Comparison of ENCODE assay signal across 8 cellular contexts in genomic region chr14:73463411-73463810, GRCh38. TPM values are rescaled to one million over a fixed set of nuclear protein-coding genes. Genes with fewer than 3 reads are reported as not detected.
DNase-seq lines count a peak whose midpoint lies in the region; ATAC-seq, FAIRE-seq and TF ChIP-seq lines count a peak whose summit lies in the region.

No MANE protein-coding gene starts in this region.

- FAIRE-seq in bronchial epithelial cell (lab: Jason Lieb, UNC) = peak; percentile 43

- H3K27me3 ChIP-seq in bronchial epithelial cell (ENCODE audit: control insufficient read depth, insufficient read depth, low read length) (no peaks in the 10 kb centered on the region), lung (ENCODE audit: control insufficient read depth, insufficient read depth) (no peaks in the 10 kb centered on the region), aorta (ENCODE audit: control insufficient read depth in 1 of 2, insufficient read depth in 2 of 2, low read length in 1 of 2) (no peaks in the 10 kb centered on the region)

- DNase-seq in Caki2 (ENCODE audit: low read depth) (peak; percentile 25), NOMO-1 treated with dmso at 0.1 percent for 144 hours (lab: John Stamatoyannopoulos, UW; ENCODE audit: unreplicated experiment) (peak; percentile 96), bronchial epithelial cell (ENCODE audit: low read depth) (peak; percentile 99), lung (ENCODE audit: low spot score) (peak; percentile 38), aorta (peak; percentile 77 to 81), NCI-H345 (lab: John Stamatoyannopoulos, UW) (no peak), NCI-H2107 treated with DMSO at 0.1 percent for 48 hours (lab: John Stamatoyannopoulos, UW; ENCODE audit: unreplicated experiment) (no peak)

- intact Hi-C loops in aorta (cut with DNase I) = no loop called here

- ATAC-seq in lung (ENCODE audit: insufficient read depth, low FRiP score) (no peak), aorta (ENCODE audit: low FRiP score) (no peak), HG02610 (IDR thresholded peaks at IDR 0.05; ENCODE audit: unreplicated experiment) (no peak)

- H3K27ac ChIP-seq in lung (ENCODE audit: low read depth in 1 of 2, low read length in 1 of 2) (peak overlapping the region; percentile 72 to 76), aorta (ENCODE audit: low read depth in 1 of 2, low read length in 2 of 2) (no peak overlapping the region)

- H3K9me3 ChIP-seq in lung (ENCODE audit: control insufficient read depth in 2 of 2, insufficient read depth in 1 of 2, low read length in 1 of 2) (no peaks in the 10 kb centered on the region), aorta (ENCODE audit: control insufficient read depth, low read length) (no peaks in the 10 kb centered on the region)

- H3K36me3 ChIP-seq in bronchial epithelial cell (ENCODE audit: control insufficient read depth, insufficient read depth, low read length) = no peaks in the 10 kb centered on the region
- H3K36me3 ChIP-seq in lung (ENCODE audit: control insufficient read depth in 2 of 2, insufficient read depth in 2 of 2, low read length in 2 of 2) = no peaks in the 10 kb centered on the region
- no peaks in the 10 kb centered on the region for H3K36me3 ChIP-seq in aorta (ENCODE audit: control insufficient read depth in 1 of 2, insufficient read depth in 2 of 2, low read length in 1 of 2)

- no peak for TF ChIP-seq CTCF in bronchial epithelial cell (IDR thresholded peaks at IDR 0.05; ENCODE audit: insufficient read depth, low read length, severe bottlenecking)
- TF ChIP-seq CTCF in lung (IDR thresholded peaks at IDR 0.05; ENCODE audit: control extremely low read depth, extremely low read depth) = no peak

- H3K4me1 ChIP-seq in lung (ENCODE audit: control insufficient read depth in 2 of 2, insufficient read depth in 2 of 2, low read length in 2 of 2) = peaks cover 17 to 35% of the 10 kb centered on the region in 2 donors
- H3K4me1 ChIP-seq in aorta (ENCODE audit: control insufficient read depth in 1 of 2, insufficient read depth in 2 of 2, low read length in 2 of 2) = peaks cover 0 to 8% of the 10 kb centered on the region in 2 donors

- H3K4me3 ChIP-seq in bronchial epithelial cell (ENCODE audit: low read depth, low read length) (no peak overlapping the region), lung (no peak overlapping the region), aorta (ENCODE audit: low read length in 2 of 2) (no peak overlapping the region)

- WGBS in lung, 2 donors = 10 to 30% methylated on average over 5 of the region's 5 CpGs
- 12 to 13% methylated on average over 5 of the region's 5 CpGs for WGBS in aorta, 2 donors

- in situ Hi-C loops in Caki2 (cut with HindIII; ENCODE audit: low pct_unique_long_range_greater_than_20kb, low sequenced_read_pairs) = loop anchor here (25.0 kb wide), 1 partner anchor 176 kb away; no protein-coding TSS in a partner anchor

RNA-seq across cellular contexts. Expression of gene NUMB, which starts 5.1 kb away (rescaled TPM):
- total RNA-seq in Caki2 (2014; rRNA removed; shearing (Covaris generic); ENCODE audit: low replicate concordance) = 15.0 and 24.9 TPM in 2 replicates
- total RNA-seq in bronchial epithelial cell (18.2 and 27.7 TPM in 2 replicates), lung (100 to 1,000 TPM in 1 of 2 donors, 10 to 100 TPM in 1; 94.8 to 100 TPM), aorta (10 to 100 TPM; 67.5 to 99.3 TPM)
- polyA plus RNA-seq in lung (10 to 100 TPM; 39.4 to 80.9 TPM), aorta (10 to 100 TPM; 27.2 to 33.7 TPM)

RNA-seq across cellular contexts. Expression of gene RIOX1, which starts 27.3 kb away (rescaled TPM):
- 11.5 and 21.1 TPM in 2 replicates for total RNA-seq in Caki2 (2014; rRNA removed; shearing (Covaris generic); ENCODE audit: low replicate concordance)
- total RNA-seq in bronchial epithelial cell (16.1 and 25.8 TPM in 2 replicates), lung (10 to 100 TPM in 1 of 2 donors, 1 to 10 TPM in 1; 9.0 to 14.2 TPM), aorta (1 to 10 TPM; 7.1 to 9.2 TPM)
- polyA plus RNA-seq in lung (1 to 10 TPM; 7.9 to 8.4 TPM), aorta (1 to 10 TPM; 2.5 to 4.0 TPM)

Comparison
In these comparisons a context has a peak if more than half of its experiments do, and no peak if none do; other contexts are left out.
1. DNase-seq: peak in Caki2 (single experiment), NOMO-1 treated with dmso at 0.1 percent for 144 hours (single experiment), bronchial epithelial cell (single experiment), lung (single experiment) and aorta (2 of 2); none in NCI-H345 (single experiment) and NCI-H2107 treated with DMSO at 0.1 percent for 48 hours (single experiment).
2. H3K27ac ChIP-seq: peak in lung (2 of 2); none in aorta (0 of 2).